Comparison of ENCODE assay signal across 24 cellular contexts in the genomic region with DNA sequence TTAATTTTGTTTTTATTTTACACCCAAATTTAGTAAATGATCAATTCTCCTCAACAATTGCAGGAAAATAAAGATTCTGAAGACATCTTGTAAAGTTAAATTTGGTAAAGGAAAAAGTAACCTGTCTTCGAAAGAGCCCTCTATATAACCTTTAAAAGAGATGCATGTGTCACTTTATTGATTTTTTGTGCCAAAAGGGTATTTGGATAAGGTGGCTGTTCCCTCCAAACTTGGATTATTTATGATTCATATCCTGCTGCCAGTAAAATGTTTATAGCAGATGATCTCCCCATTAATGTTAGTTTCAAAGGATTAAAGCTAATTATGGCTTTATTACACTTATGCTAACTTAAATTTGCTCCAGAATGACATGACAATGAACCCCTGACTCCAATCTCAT.
"Had no signal": no experiment of that assay in that cellular context is flagged by ENCODE, and none has a peak within 500 bp of the region (broad histone marks: within the 10 kb centered on the region; RNA-seq: fewer than 3 reads in every experiment).

No MANE protein-coding gene starts in this region.

- H3K4me3 Mint-ChIP-seq: activated CD8-positive, alpha-beta T cell treated with anti-CD3 and anti-CD28 coated beads for 36 hours; T-cell had no signal

- H3K36me3 ChIP-seq: ascending aorta, Peyer's patch had no signal

- H3K9me3 ChIP-seq: body of pancreas, Peyer's patch had no signal

- H3K27ac Mint-ChIP-seq: activated CD8-positive, alpha-beta T cell treated with anti-CD3 and anti-CD28 coated beads for 36 hours; T-cell had no signal

- DNase-seq: activated CD4-positive, CD25-positive, alpha-beta regulatory T cell; activated CD8-positive, alpha-beta memory T cell treated with anti-CD3 and anti-CD28 coated beads, Interleukin-2, amount 50 U/mL, for 4 hours; activated CD8-positive, alpha-beta T cell treated with anti-CD3 and anti-CD28 coated beads for 36 hours; activated naive CD4-positive, alpha-beta T cell treated with anti-CD3 and anti-CD28 coated beads, Interleukin-2, amount 50 U/mL, for 16 hours; activated T-cell treated with anti-CD3 and anti-CD28 coated beads, Interleukin-2, amount 50 U/mL, for 72 hours; body of pancreas; central memory CD4-positive, alpha-beta T cell; NCI-H1105 treated with DMSO at 0.1 percent for 48 hours; NCI-H1436 treated with DMSO at 0.1 percent for 48 hours; NCI-H187; NCI-H2081; NCI-H2227 treated with DMSO at 0.1 percent for 48 hours; NCI-H510A; NCI-H526 treated with DMSO at 0.1 percent for 48 hours; NK-92 treated with Interleukin-12 subunit alpha and Interleukin-12 subunit beta, amount 100 ng/mL, for 24 hours; OCI-M1; Peyer's patch; SHP77 treated with DMSO at 0.1 percent for 48 hours; T-cell; T-helper 2 cell; T1000 had no signal

- H3K4me3 ChIP-seq: ascending aorta, body of pancreas, Peyer's patch had no signal

- H3K36me3 Mint-ChIP-seq: T-cell had no signal

- H3K27me3 Mint-ChIP-seq: activated CD8-positive, alpha-beta T cell treated with anti-CD3 and anti-CD28 coated beads for 36 hours; T-cell had no signal

- H3K27me3 ChIP-seq: ascending aorta, body of pancreas, Peyer's patch had no signal

- H3K27ac ChIP-seq: ascending aorta, body of pancreas, Peyer's patch had no signal

- ATAC-seq: activated CD8-positive, alpha-beta T cell treated with anti-CD3 and anti-CD28 coated beads for 36 hours; activated T-cell treated with anti-CD3 and anti-CD28 coated beads, Interleukin-2, amount 50 U/mL, for 72 hours; body of pancreas; T-cell had no signal

- FAIRE-seq: bronchial epithelial cell, TTC549 had no signal

- H3K4me1 ChIP-seq: body of pancreas, Peyer's patch had no signal
